9 cellular contexts compared by ENCODE assay signal in genomic region chr3:133479895-133480669, GRCh38.
A peak's percentile ranks its signal among the peaks of the same experiment; 100 is the strongest.
DNase-seq lines count a peak whose midpoint lies in the region; ATAC-seq and TF ChIP-seq lines count a peak whose summit lies in the region.
"Had no signal": no experiment of that assay in that cellular context is flagged by ENCODE, and none has a peak within 500 bp of the region (broad histone marks: within the 10 kb centered on the region; RNA-seq: fewer than 3 reads in every experiment).

No MANE protein-coding gene starts in this region.

- H3K9me3 ChIP-seq in Caco-2 = peaks cover 5% of the 10 kb centered on the region

- no peaks in the 10 kb centered on the region for H3K36me3 ChIP-seq in Caco-2 (ENCODE audit: control insufficient read depth, insufficient read depth, low read length)
- H3K36me3 ChIP-seq: BLaER1 had no signal

- peak overlapping the region; percentile 42 for H3K4me3 Mint-ChIP-seq in Caco-2 (ENCODE audit: unreplicated experiment)

- H3K9me3 Mint-ChIP-seq in Caco-2 (ENCODE audit: unreplicated experiment) = peaks cover 22% of the 10 kb centered on the region

- peak; percentile 60 for ATAC-seq in GM19395 (IDR thresholded peaks at IDR 0.05; ENCODE audit: unreplicated experiment)
- peak; percentile 42 for ATAC-seq in HG03196 (IDR thresholded peaks at IDR 0.05; ENCODE audit: unreplicated experiment)

- H3K4me1 ChIP-seq in Caco-2 = peaks cover 50% of the 10 kb centered on the region

- no peak overlapping the region for H3K4me3 ChIP-seq in Caco-2 (ENCODE audit: low read depth, low read length)
- H3K4me3 ChIP-seq: BLaER1 had no signal

- intact Hi-C loops in Caco-2 (cut with micrococcal nuclease; ENCODE audit: unreplicated experiment) = loop anchor here (1.0 to 5.0 kb wide), 2 partner anchors 9 to 38 kb away; no protein-coding TSS in a partner anchor

- H3K4me1 Mint-ChIP-seq in Caco-2 (ENCODE audit: low read depth, unreplicated experiment) = peaks cover 52% of the 10 kb centered on the region

- TF ChIP-seq CTCF in Caco-2 (IDR thresholded peaks at IDR 0.05; ENCODE audit: insufficient read depth in 1 of 2, low read depth in 1 of 2, low read length in 1 of 2, severe bottlenecking in 1 of 2, unreplicated experiment in 1 of 2) (no peak), GM10266 (IDR thresholded peaks at IDR 0.05; ENCODE audit: control insufficient read depth, insufficient read depth, low read depth, missing control alignments) (no peak)

- BruUV-seq in Caco-2 (replicated peaks; lab: Mats Ljungman, UMichigan) = no TSS peak

- CTCF ChIA-PET in Caco-2 (lab: Charles Lee) = interaction anchor here (0.6 to 1.9 kb wide), 7 partner anchors 9 to 105 kb away, joined by 3 to 9 read pairs (median 4); partner anchors contain the start of gene CDV3

- peak overlapping the region; percentile 99 for H3K27ac Mint-ChIP-seq in Caco-2 (ENCODE audit: unreplicated experiment)

- peaks cover 8% of the 10 kb centered on the region for H3K36me3 Mint-ChIP-seq in Caco-2 (ENCODE audit: insufficient read depth, unreplicated experiment)

- H3K27me3 ChIP-seq in Caco-2 (replicated peaks; ENCODE audit: control insufficient read depth, insufficient read depth, low read length) = no peaks in the 10 kb centered on the region
- H3K27me3 ChIP-seq: BLaER1 had no signal

- no peaks in the 10 kb centered on the region for H3K27me3 Mint-ChIP-seq in Caco-2 (ENCODE audit: insufficient read depth, unreplicated experiment)

- POLR2A ChIA-PET in Caco-2 (lab: Charles Lee) = interaction anchor here (0.6 to 2.3 kb wide), 5 partner anchors 9 to 126 kb away, joined by 5 to 16 read pairs (median 7); partner anchors contain the start of gene CDV3

- DNase-seq in Caco-2 = peak; percentile 75 to 87
- DNase-seq in cerebellar cortex (ENCODE audit: low spot score) = peak; percentile 59
- no peak for DNase-seq in central memory CD4-positive, alpha-beta T cell
- DNase-seq in GM10266 (ENCODE audit: extremely low spot score) = no peak
- DNase-seq in SHP77 treated with DMSO at 0.1 percent for 48 hours (lab: John Stamatoyannopoulos, UW) = no peak
- DNase-seq in middle frontal gyrus (ENCODE audit: extremely low spot score, low spot score) = no peak

Comparison
In these comparisons a context has a peak if more than half of its experiments do, and no peak if none do; other contexts are left out.
1. DNase-seq: peak in Caco-2 (2 of 2) and cerebellar cortex (single experiment); none in central memory CD4-positive, alpha-beta T cell (single experiment), GM10266 (single experiment), SHP77 treated with DMSO at 0.1 percent for 48 hours (single experiment) and middle frontal gyrus (single experiment).